ENCODE assay signal across 16 cellular contexts in genomic region chr9:4079346-4079745, GRCh38.
DNase-seq lines count a peak whose midpoint lies in the region; ATAC-seq and TF ChIP-seq lines count a peak whose summit lies in the region.
"Had no signal": no experiment of that assay in that cellular context is flagged by ENCODE, and none has a peak within 500 bp of the region (broad histone marks: within the 10 kb centered on the region; RNA-seq: fewer than 3 reads in every experiment).

No MANE protein-coding gene starts in this region.

- CTCF ChIA-PET in Caco-2 (lab: Charles Lee) (interaction anchor here (0.6 to 1.1 kb wide), 3 partner anchors 14 to 106 kb away, joined by 3 to 5 read pairs (median 4); no protein-coding TSS in a partner anchor), IMR-90 (lab: Yijun Ruan, JAX) (interaction anchor here (0.6 to 2.7 kb wide), 4 partner anchors 8 to 150 kb away, joined by 3 to 10 read pairs (median 6); no protein-coding TSS in a partner anchor)

- H3K56ac ChIP-seq in IMR-90 (ENCODE audit: extremely low read depth, insufficient read depth, low read length): no peak overlapping the region

- H4K5ac ChIP-seq in IMR-90 (ENCODE audit: low read depth, low read length): no peak overlapping the region

- H3K79me1 ChIP-seq in IMR-90 (ENCODE audit: low read depth in 1 of 2, low read length in 2 of 2): peaks cover 15 to 20% of the 10 kb centered on the region in 2 experiments; a peak in 3 of 4 replicates

- H2AFZ ChIP-seq in IMR-90 (replicated peaks; ENCODE audit: low read length, poor library complexity) (no peak overlapping the region), neural progenitor cell (replicated peaks) (no peak overlapping the region)

- TF ChIP-seq CTCF in Caco-2 (IDR thresholded peaks at IDR 0.05; ENCODE audit: insufficient read depth in 1 of 2, low read depth in 1 of 2, low read length in 1 of 2, severe bottlenecking in 1 of 2, unreplicated experiment in 1 of 2): no peak
- no peak for TF ChIP-seq CTCF in IMR-90 (conservative IDR thresholded peaks at IDR 0.05; ENCODE audit: low read depth, low read length)
- TF ChIP-seq CTCF in neural progenitor cell (IDR thresholded peaks at IDR 0.05): no peak
- TF ChIP-seq CTCF in thyroid gland (IDR thresholded peaks at IDR 0.05): no peak

- peaks cover 12% of the 10 kb centered on the region for H3F3A ChIP-seq in neural progenitor cell (ENCODE audit: low read depth)

- no peak overlapping the region for H4K91ac ChIP-seq in IMR-90 (ENCODE audit: insufficient read depth, low read depth, low read length)

- H3K4me2 ChIP-seq in IMR-90 (ENCODE audit: low read depth, low read length) (no peak overlapping the region), neural progenitor cell (peak overlapping the region; percentile 13)
- H3K4me2 ChIP-seq: BLaER1 treated with 17β-estradiol and CSF1 and Interleukin-3, amounts not matched to agents 10 nM and 100 nM had no signal

- no peak for TF ChIP-seq RAD21 in IMR-90 (IDR thresholded peaks at IDR 0.05; ENCODE audit: low read length)

- H2AK5ac ChIP-seq in IMR-90 (ENCODE audit: low read depth, low read length): peak overlapping the region; percentile 7; the same call in 1 of the 2 replicates

- DNase-seq in Caco-2: peak; percentile 50 to 59
- DNase-seq in IMR-90: no peak
- DNase-seq in left lobe of liver (ENCODE audit: low spot score): no peak
- peak; percentile 20 for DNase-seq in neural progenitor cell (ENCODE audit: low spot score)
- no peak for DNase-seq in 8988T
- DNase-seq in SK-N-DZ (ENCODE audit: low spot score): no peak
- no peak for DNase-seq in thyroid gland
- DNase-seq: CD8-positive, alpha-beta T cell; DMS 273 treated with DMSO at 0.1 percent for 48 hours; DMS53; DND-41 had no signal

- H3K4me3 ChIP-seq in Caco-2 (ENCODE audit: low read depth, low read length): no peak overlapping the region
- H3K4me3 ChIP-seq in IMR-90 (ENCODE audit: insufficient read depth, low read depth, low read length): no peak overlapping the region
- no peak overlapping the region for H3K4me3 ChIP-seq in neural progenitor cell
- no peak overlapping the region for H3K4me3 ChIP-seq in thyroid gland (replicated peaks in 1 of 3)
- H3K4me3 ChIP-seq: BLaER1 treated with 17β-estradiol and CSF1 and Interleukin-3, amounts not matched to agents 10 nM and 100 nM; GM12878; HAP-1; K562 had no signal

- H4K8ac ChIP-seq in IMR-90 (ENCODE audit: low read depth in 2 of 2, low read length in 2 of 2): no peak overlapping the region

- no peaks in the 10 kb centered on the region for H3K9me3 Mint-ChIP-seq in Caco-2 (ENCODE audit: unreplicated experiment)
- H3K9me3 Mint-ChIP-seq in neural progenitor cell: peaks cover 3% of the 10 kb centered on the region
- H3K9me3 Mint-ChIP-seq: CD8-positive, alpha-beta T cell had no signal

- H2BK20ac ChIP-seq in IMR-90 (ENCODE audit: low read depth, low read length): no peak overlapping the region

- no peak overlapping the region for H3K18ac ChIP-seq in IMR-90 (ENCODE audit: low read depth, low read length)

- H3K9ac ChIP-seq in IMR-90 (ENCODE audit: low read depth, low read length) (no peak overlapping the region), neural progenitor cell (no peak overlapping the region)
- H3K9ac ChIP-seq: BLaER1 treated with 17β-estradiol and CSF1 and Interleukin-3, amounts not matched to agents 10 nM and 100 nM had no signal

- peaks cover 26% of the 10 kb centered on the region for H3K4me1 Mint-ChIP-seq in Caco-2 (ENCODE audit: low read depth, unreplicated experiment)
- H3K4me1 Mint-ChIP-seq in neural progenitor cell: peaks cover 34% of the 10 kb centered on the region
- H3K4me1 Mint-ChIP-seq: B cell had no signal

- H3K4me3 Mint-ChIP-seq in Caco-2 (ENCODE audit: unreplicated experiment) (no peak overlapping the region), neural progenitor cell (no peak overlapping the region)
- H3K4me3 Mint-ChIP-seq: B cell; CD8-positive, alpha-beta T cell had no signal

- WGBS in IMR-90 (ENCODE audit: extremely low coverage in 2 of 2, insufficient read length in 1 of 2), 2 experiments: 100% methylated on average over 1 of the region's 4 CpGs; no CpG with 5 or more reads in 1 of the 2 experiments
- 93 to 94% methylated on average over 4 of the region's 4 CpGs for WGBS in thyroid gland, 2 donors

- H3K27me3 Mint-ChIP-seq in Caco-2 (ENCODE audit: insufficient read depth, unreplicated experiment) (no peaks in the 10 kb centered on the region), neural progenitor cell (ENCODE audit: insufficient read depth, low read depth) (no peaks in the 10 kb centered on the region)

- H3K14ac ChIP-seq in IMR-90 (replicated peaks; ENCODE audit: low read depth, low read length): no peak overlapping the region; the same call in 1 of the 2 replicates

- H3K9me3 ChIP-seq in Caco-2 (no peaks in the 10 kb centered on the region), IMR-90 (ENCODE audit: control insufficient read depth, insufficient read depth, low read length) (no peaks in the 10 kb centered on the region), neural progenitor cell (ENCODE audit: low read depth) (no peaks in the 10 kb centered on the region), thyroid gland (no peaks in the 10 kb centered on the region)
- H3K9me3 ChIP-seq: HAP-1 had no signal

- POLR2A ChIA-PET in Caco-2 (lab: Charles Lee): interaction anchor here (0.6 kb wide), 2 partner anchors 16 to 19 kb away, joined by 5 read pairs; no protein-coding TSS in a partner anchor
- POLR2A ChIA-PET in IMR-90 (lab: Charles Lee; ENCODE audit: unreplicated experiment): no interaction called here

- H3K23ac ChIP-seq in IMR-90 (ENCODE audit: low read depth, low read length): no peak overlapping the region

- H4K20me1 ChIP-seq in IMR-90 (ENCODE audit: insufficient read depth, low read length): no peaks in the 10 kb centered on the region
- no peaks in the 10 kb centered on the region for H4K20me1 ChIP-seq in neural progenitor cell (ENCODE audit: low read depth)
- H4K20me1 ChIP-seq: BLaER1 treated with 17β-estradiol and CSF1 and Interleukin-3, amounts not matched to agents 10 nM and 100 nM had no signal

- no peak overlapping the region for H2BK15ac ChIP-seq in IMR-90 (ENCODE audit: low read depth, low read length)

- H3K27ac Mint-ChIP-seq in Caco-2 (ENCODE audit: unreplicated experiment) (no peak overlapping the region), neural progenitor cell (peak overlapping the region; percentile 6)
- H3K27ac Mint-ChIP-seq: B cell; CD8-positive, alpha-beta T cell had no signal

- BruUV-seq in Caco-2 (replicated peaks; lab: Mats Ljungman, UMichigan) (no TSS peak), IMR-90 (replicated peaks; lab: Mats Ljungman, UMichigan) (no TSS peak)

- H3K4me1 ChIP-seq in Caco-2 (peaks cover 20% of the 10 kb centered on the region), IMR-90 (ENCODE audit: control insufficient read depth, insufficient read depth, low read length) (peaks cover 9% of the 10 kb centered on the region), neural progenitor cell (peaks cover 27% of the 10 kb centered on the region), thyroid gland (peaks cover 0 to 14% of the 10 kb centered on the region in 2 donors)

- H3K79me2 ChIP-seq in neural progenitor cell (ENCODE audit: low read depth): no peaks in the 10 kb centered on the region

- 0 out of 2 replicates have a peak overlapping the region, but pooled peaks have one; percentile 18 for H3K4ac ChIP-seq in IMR-90 (ENCODE audit: low read depth, low read length)

- H3K27ac ChIP-seq in IMR-90 (ENCODE audit: insufficient read depth, low read length): no peak overlapping the region
- H3K27ac ChIP-seq in neural progenitor cell: peak overlapping the region; percentile 58
- no peak overlapping the region for H3K27ac ChIP-seq in thyroid gland
- H3K27ac ChIP-seq: BLaER1 treated with 17β-estradiol and CSF1 and Interleukin-3, amounts not matched to agents 10 nM and 100 nM had no signal

- H2BK120ac ChIP-seq in IMR-90 (ENCODE audit: low read depth, low read length): no peak overlapping the region

- peaks cover 11% of the 10 kb centered on the region for H3K9me1 ChIP-seq in IMR-90 (ENCODE audit: insufficient read depth, low read length)

- H3K36me3 Mint-ChIP-seq in Caco-2 (ENCODE audit: insufficient read depth, unreplicated experiment) (no peaks in the 10 kb centered on the region), neural progenitor cell (peaks cover 19% of the 10 kb centered on the region)
- H3K36me3 Mint-ChIP-seq: CD8-positive, alpha-beta T cell had no signal

- no peak overlapping the region for H2BK5ac ChIP-seq in IMR-90 (ENCODE audit: low read depth, low read length, poor library complexity, severe bottlenecking)

- ATAC-seq in IMR-90 (ENCODE audit: low read depth) (no peak), left lobe of liver (peak; percentile 70)
- ATAC-seq: CD8-positive, alpha-beta T cell; GM12878; K562 had no signal

- H3K27me3 ChIP-seq in Caco-2 (replicated peaks; ENCODE audit: control insufficient read depth, insufficient read depth, low read length) (no peaks in the 10 kb centered on the region), IMR-90 (ENCODE audit: control insufficient read depth, insufficient read depth, low read length) (no peaks in the 10 kb centered on the region), neural progenitor cell (no peaks in the 10 kb centered on the region), thyroid gland (no peaks in the 10 kb centered on the region)
- H3K27me3 ChIP-seq: BLaER1 treated with 17β-estradiol and CSF1 and Interleukin-3, amounts not matched to agents 10 nM and 100 nM had no signal

- intact Hi-C loops in Caco-2 (cut with micrococcal nuclease; ENCODE audit: unreplicated experiment): loop anchor here (1.0 to 5.0 kb wide), 3 partner anchors 68 to 149 kb away; no protein-coding TSS in a partner anchor
- intact Hi-C loops in IMR-90 (cut with micrococcal nuclease): no loop called here
- intact Hi-C loops in thyroid gland (cut with DNase I): no loop called here

- TF ChIP-seq POLR2A in IMR-90 (IDR thresholded peaks at IDR 0.05; ENCODE audit: low read depth, low read length) (no peak), thyroid gland (IDR thresholded peaks at IDR 0.05) (no peak)

- H2AK9ac ChIP-seq in IMR-90 (replicated peaks; ENCODE audit: low read depth, low read length, poor library complexity): no peak overlapping the region

- dilution Hi-C loops in IMR-90 (cut with HindIII; ENCODE audit: low sequenced_read_pairs, unreplicated experiment): no loop called here

- in situ Hi-C loops in IMR-90 (cut with MboI; ENCODE audit: low sequenced_read_pairs): no loop called here

- H3K36me3 ChIP-seq in Caco-2 (ENCODE audit: control insufficient read depth, insufficient read depth, low read length) (no peaks in the 10 kb centered on the region), IMR-90 (ENCODE audit: control insufficient read depth, insufficient read depth, low read length) (no peaks in the 10 kb centered on the region), neural progenitor cell (no peaks in the 10 kb centered on the region), thyroid gland (no peaks in the 10 kb centered on the region)
- H3K36me3 ChIP-seq: BLaER1 treated with 17β-estradiol and CSF1 and Interleukin-3, amounts not matched to agents 10 nM and 100 nM; HAP-1 had no signal

TF ChIP-seq in IMR-90, 13 proteins besides CTCF, POLR2A, EP300 and RAD21 (continues in another document):
- no peak for TF ChIP-seq CHD1 (IDR thresholded peaks at IDR 0.05; ENCODE audit: low read depth, low read length)
- TF ChIP-seq BHLHE40 (IDR thresholded peaks at IDR 0.05; ENCODE audit: low read depth, low read length): no peak
- TF ChIP-seq SMC3 (IDR thresholded peaks at IDR 0.05; ENCODE audit: low read depth, low read length): no peak
- TF ChIP-seq CEBPB (IDR thresholded peaks at IDR 0.05; ENCODE audit: low read depth, low read length): no peak

Comparison
In these comparisons a context has a peak if more than half of its experiments do, and no peak if none do; other contexts are left out.
1. DNase-seq: peak in Caco-2 (2 of 2) and neural progenitor cell (single experiment); none in IMR-90 (single experiment), left lobe of liver (single experiment), 8988T (single experiment), SK-N-DZ (single experiment) and thyroid gland (0 of 2).